ENCODE assay signal across 8 cellular contexts in genomic region chr15:51970981-51971352, GRCh38. TPM values are rescaled to one million over a fixed set of nuclear protein-coding genes. Genes with fewer than 3 reads are reported as not detected.
DNase-seq lines count a peak whose midpoint lies in the region; ATAC-seq and TF ChIP-seq lines count a peak whose summit lies in the region.

No MANE protein-coding gene starts in this region.

- H3K9me3 Mint-ChIP-seq in activated CD4-positive, alpha-beta memory T cell treated with anti-CD3 and anti-CD28 coated beads for 36 hours: peaks cover 12% of the 10 kb centered on the region

- peak; percentile 8 for ATAC-seq in GM18861 (IDR thresholded peaks at IDR 0.05; ENCODE audit: unreplicated experiment)
- peak; percentile 10 for ATAC-seq in HG02885 (IDR thresholded peaks at IDR 0.05; ENCODE audit: poor library complexity, unreplicated experiment)

- H3K27me3 Mint-ChIP-seq in activated CD4-positive, alpha-beta memory T cell treated with anti-CD3 and anti-CD28 coated beads for 36 hours: peaks cover 2% of the 10 kb centered on the region

- H3K27me3 ChIP-seq in iPS-15b (ENCODE audit: control insufficient read depth, insufficient read depth, low read length) (no peaks in the 10 kb centered on the region), stomach (no peaks in the 10 kb centered on the region)

- no peak for TF ChIP-seq EP300 in stomach (IDR thresholded peaks at IDR 0.05)

- H3K4me3 Mint-ChIP-seq in activated CD4-positive, alpha-beta memory T cell treated with anti-CD3 and anti-CD28 coated beads for 36 hours: peak overlapping the region; percentile 96

- TF ChIP-seq CTCF in stomach (IDR thresholded peaks at IDR 0.05): no peak

- WGBS in stomach, 5 donors: 0 to 2% (median 0%) methylated on average over 6 of the region's 6 CpGs

- CTCF ChIA-PET in activated CD4-positive, alpha-beta memory T cell treated with anti-CD3 and anti-CD28 coated beads for 36 hours (lab: Charles Lee): interaction anchor here (0.9 to 3.4 kb wide), 8 partner anchors 8 to 107 kb away, joined by 3 to 29 read pairs (median 6); no protein-coding TSS in a partner anchor

- H3K27ac ChIP-seq in stomach: peak overlapping the region; percentile 82 to 94 (median 88)

- peak overlapping the region; percentile 97 for H3K9ac ChIP-seq in iPS-15b (ENCODE audit: low read depth, low read length)

- H3K36me3 ChIP-seq in iPS-15b (ENCODE audit: control insufficient read depth, insufficient read depth, low read length) (no peaks in the 10 kb centered on the region), stomach (peaks cover 0 to 13% (median under 1%) of the 10 kb centered on the region in 4 donors)

- intact Hi-C loops in activated CD4-positive, alpha-beta memory T cell treated with anti-CD3 and anti-CD28 coated beads for 36 hours (cut with micrococcal nuclease): loop anchor here (1.0 to 5.0 kb wide), 4 partner anchors 11 to 139 kb away; no protein-coding TSS in a partner anchor
- intact Hi-C loops in stomach (cut with DNase I; ENCODE audit: low total_unique reads): loop anchor here (10.0 kb wide), 1 partner anchor 114 kb away; no protein-coding TSS in a partner anchor

- POLR2A ChIA-PET in activated CD4-positive, alpha-beta memory T cell treated with anti-CD3 and anti-CD28 coated beads for 36 hours (lab: Charles Lee): interaction anchor here (0.5 to 2.7 kb wide), 9 partner anchors 10 to 244 kb away, joined by 3 to 15 read pairs (median 4); no protein-coding TSS in a partner anchor

- H3K4me3 ChIP-seq in iPS-15b (ENCODE audit: low read depth, low read length): peak overlapping the region; percentile 62
- peak overlapping the region; percentile 64 to 96 (median 87) for H3K4me3 ChIP-seq in stomach

- peak overlapping the region; percentile 94 for H3K27ac Mint-ChIP-seq in activated CD4-positive, alpha-beta memory T cell treated with anti-CD3 and anti-CD28 coated beads for 36 hours

- no peaks in the 10 kb centered on the region for H3K4me1 ChIP-seq in iPS-15b (ENCODE audit: control insufficient read depth, insufficient read depth, low read length)
- peaks cover 14 to 20% (median 17%) of the 10 kb centered on the region in 4 donors for H3K4me1 ChIP-seq in stomach

- no peaks in the 10 kb centered on the region for H3K9me3 ChIP-seq in iPS-15b (ENCODE audit: control insufficient read depth, insufficient read depth, low read length)
- H3K9me3 ChIP-seq in stomach: peaks cover 0 to 17% (median 10%) of the 10 kb centered on the region in 4 donors

- H3K4me1 Mint-ChIP-seq in activated CD4-positive, alpha-beta memory T cell treated with anti-CD3 and anti-CD28 coated beads for 36 hours (ENCODE audit: low read depth): peaks cover 22% of the 10 kb centered on the region

- no peak for TF ChIP-seq POLR2A in stomach (IDR thresholded peaks at IDR 0.05)

- no peak for DNase-seq in activated CD4-positive, alpha-beta memory T cell treated with anti-CD3 and anti-CD28 coated beads for 36 hours
- DNase-seq in stomach (no peak), GDM1 (lab: John Stamatoyannopoulos, UW) (no peak)
- DNase-seq in effector CD8-positive, alpha-beta T cell (lab: John Stamatoyannopoulos, UW): no peak
- DNase-seq in stimulated activated CD4-positive, alpha-beta T cell treated with anti-CD3 and anti-CD28 coated beads, Interleukin-4, amount 100 ng/mL, for 4 hours: no peak

- peaks cover 21% of the 10 kb centered on the region for H3K36me3 Mint-ChIP-seq in activated CD4-positive, alpha-beta memory T cell treated with anti-CD3 and anti-CD28 coated beads for 36 hours

RNA-seq across cellular contexts. Expression of gene LEO1, which starts 0.6 kb away (rescaled TPM):
- total RNA-seq in activated CD4-positive, alpha-beta memory T cell treated with anti-CD3 and anti-CD28 coated beads for 36 hours: 10 to 100 TPM; 27.3 to 28.3 TPM
- total RNA-seq in stomach: 10 to 100 TPM in 3 of 5 donors, 1 to 10 TPM in 1, under 1 TPM in 1; 0.58 to 16.3 (median 10.6) TPM
- polyA plus RNA-seq in stomach: 10 to 100 TPM in 2 of 3 donors, 1 to 10 TPM in 1; 9.5 to 13.7 (median 11.8) TPM

RNA-seq across cellular contexts. Expression of gene MAPK6, which starts 48.1 kb away (rescaled TPM):
- total RNA-seq in activated CD4-positive, alpha-beta memory T cell treated with anti-CD3 and anti-CD28 coated beads for 36 hours: 10 to 100 TPM; 39.9 to 40.8 TPM
- total RNA-seq in stomach: 100 to 1,000 TPM in 1 of 5 donors, 10 to 100 TPM in 3, 1 to 10 TPM in 1; 2.3 to 159 (median 26.8) TPM
- 10 to 100 TPM in 2 of 3 donors, 1 to 10 TPM in 1; 8.3 to 13.3 (median 10.1) TPM for polyA plus RNA-seq in stomach
